10 cellular contexts compared by ENCODE assay signal in genomic region chr7:43637114-43637806, GRCh38. TPM values are rescaled to one million over a fixed set of nuclear protein-coding genes. Genes with fewer than 3 reads are reported as not detected.
DNase-seq lines count a peak whose midpoint lies in the region; ATAC-seq and TF ChIP-seq lines count a peak whose summit lies in the region.
"Had no signal": no experiment of that assay in that cellular context is flagged by ENCODE, and none has a peak within 500 bp of the region (broad histone marks: within the 10 kb centered on the region; RNA-seq: fewer than 3 reads in every experiment).

No MANE protein-coding gene starts in this region.

- peak overlapping the region; percentile 85 for H3K27ac Mint-ChIP-seq in activated CD8-positive, alpha-beta memory T cell treated with anti-CD3 and anti-CD28 coated beads, Interleukin-2, amount 10 ng/mL, durations not matched to agents 7 days and 5 days

- CTCF ChIA-PET in activated CD8-positive, alpha-beta memory T cell treated with anti-CD3 and anti-CD28 coated beads, Interleukin-2, amount 10 ng/mL, durations not matched to agents 7 days and 5 days (lab: Charles Lee): interaction anchor here (0.9 to 3.5 kb wide), 3 partner anchors 54 to 62 kb away, joined by 4 to 29 read pairs (median 5); partner anchors contain the start of gene STK17A

- no peaks in the 10 kb centered on the region for H3K9me3 Mint-ChIP-seq in activated CD8-positive, alpha-beta memory T cell treated with anti-CD3 and anti-CD28 coated beads, Interleukin-2, amount 10 ng/mL, durations not matched to agents 7 days and 5 days (ENCODE audit: low read depth)

- H3K27me3 ChIP-seq in WERI-Rb-1 (ENCODE audit: insufficient read depth, low read depth, severe bottlenecking) (no peaks in the 10 kb centered on the region), suprapubic skin (no peaks in the 10 kb centered on the region)

- H3K27me3 Mint-ChIP-seq in activated CD8-positive, alpha-beta memory T cell treated with anti-CD3 and anti-CD28 coated beads, Interleukin-2, amount 10 ng/mL, durations not matched to agents 7 days and 5 days: no peaks in the 10 kb centered on the region

- H3K27ac ChIP-seq in WERI-Rb-1 (peak overlapping the region; percentile 55; the same call in 1 of the 2 replicates), suprapubic skin (peak overlapping the region; percentile 69)

- TF ChIP-seq CTCF in WERI-Rb-1 (IDR thresholded peaks at IDR 0.05; ENCODE audit: low read depth, low read length): no peak
- TF ChIP-seq CTCF in foreskin fibroblast (IDR thresholded peaks at IDR 0.05; ENCODE audit: low read depth, low read length): no peak
- no peak for TF ChIP-seq CTCF in suprapubic skin (IDR thresholded peaks at IDR 0.05)

- ATAC-seq in activated CD8-positive, alpha-beta memory T cell treated with anti-CD3 and anti-CD28 coated beads, Interleukin-2, amount 10 ng/mL, durations not matched to agents 7 days and 5 days: peak; percentile 79
- ATAC-seq in HG02798 (IDR thresholded peaks at IDR 0.05; ENCODE audit: poor library complexity, unreplicated experiment): no peak
- ATAC-seq in HG02870 (IDR thresholded peaks at IDR 0.05; ENCODE audit: unreplicated experiment): no peak

- H3K4me3 Mint-ChIP-seq in activated CD8-positive, alpha-beta memory T cell treated with anti-CD3 and anti-CD28 coated beads, Interleukin-2, amount 10 ng/mL, durations not matched to agents 7 days and 5 days: no peak overlapping the region

- TF ChIP-seq EP300 in suprapubic skin (IDR thresholded peaks at IDR 0.05): no peak

- peaks cover 19% of the 10 kb centered on the region for H3K4me1 ChIP-seq in suprapubic skin

- peaks cover 72% of the 10 kb centered on the region for H3K4me1 Mint-ChIP-seq in activated CD8-positive, alpha-beta memory T cell treated with anti-CD3 and anti-CD28 coated beads, Interleukin-2, amount 10 ng/mL, durations not matched to agents 7 days and 5 days

- H3K9me3 ChIP-seq in WERI-Rb-1 (ENCODE audit: severe bottlenecking): no peaks in the 10 kb centered on the region
- no peaks in the 10 kb centered on the region for H3K9me3 ChIP-seq in suprapubic skin

- H3K4me3 ChIP-seq in WERI-Rb-1 (ENCODE audit: low read depth, low read length) (no peak overlapping the region), foreskin fibroblast (ENCODE audit: low read depth in 1 of 2, low read length in 2 of 2) (no peak overlapping the region), suprapubic skin (no peak overlapping the region)

- DNase-seq in activated CD8-positive, alpha-beta memory T cell treated with anti-CD3 and anti-CD28 coated beads, Interleukin-2, amount 10 ng/mL, durations not matched to agents 7 days and 5 days: no peak
- DNase-seq in activated CD8-positive, alpha-beta memory T cell treated with anti-CD3 and anti-CD28 coated beads, Interleukin-2, amount 50 U/mL, for 48 hours: no peak
- no peak for DNase-seq in WERI-Rb-1
- DNase-seq in foreskin fibroblast: peak; percentile 46 to 49
- DNase-seq in suprapubic skin (ENCODE audit: low spot score in 2 of 2): no peak
- DNase-seq in OCI-M2 (lab: John Stamatoyannopoulos, UW; ENCODE audit: unreplicated experiment): no peak
- DNase-seq: mesendoderm, NCI-H1436 treated with DMSO at 0.1 percent for 48 hours had no signal

- WGBS in suprapubic skin: 46% methylated on average over 4 of the region's 4 CpGs

- no peak for TF ChIP-seq POLR2A in suprapubic skin (IDR thresholded peaks at IDR 0.05)

- H3K36me3 ChIP-seq in WERI-Rb-1 (peaks cover 53% of the 10 kb centered on the region), suprapubic skin (peaks cover 53% of the 10 kb centered on the region)

- H3K36me3 Mint-ChIP-seq in activated CD8-positive, alpha-beta memory T cell treated with anti-CD3 and anti-CD28 coated beads, Interleukin-2, amount 10 ng/mL, durations not matched to agents 7 days and 5 days: peaks cover 79% of the 10 kb centered on the region

RNA-seq across cellular contexts. Expression of gene STK17A, which starts 54.4 kb away (rescaled TPM):
- total RNA-seq in activated CD8-positive, alpha-beta memory T cell treated with anti-CD3 and anti-CD28 coated beads, Interleukin-2, amount 10 ng/mL, durations not matched to agents 7 days and 5 days: 10 to 100 TPM; 84.9 to 86.1 TPM
- 10 to 100 TPM; 14.2 to 18.3 (median 15.9) TPM for total RNA-seq in suprapubic skin

Comparison
In these comparisons a context has a peak if more than half of its experiments do, and no peak if none do; other contexts are left out.
1. DNase-seq: peak in foreskin fibroblast (2 of 2); none in activated CD8-positive, alpha-beta memory T cell treated with anti-CD3 and anti-CD28 coated beads, Interleukin-2, amount 10 ng/mL, durations not matched to agents 7 days and 5 days (single experiment), activated CD8-positive, alpha-beta memory T cell treated with anti-CD3 and anti-CD28 coated beads, Interleukin-2, amount 50 U/mL, for 48 hours (single experiment), WERI-Rb-1 (single experiment), suprapubic skin (0 of 2) and OCI-M2 (single experiment).
2. RNA of gene STK17A, which starts 54.4 kb away (total RNA-seq): 84.9 to 86.1 TPM in activated CD8-positive, alpha-beta memory T cell treated with anti-CD3 and anti-CD28 coated beads, Interleukin-2, amount 10 ng/mL, durations not matched to agents 7 days and 5 days; 14.2 to 18.3 TPM in suprapubic skin; every median in the first group is over 4 times any median in the second.